In the genomic region with DNA sequence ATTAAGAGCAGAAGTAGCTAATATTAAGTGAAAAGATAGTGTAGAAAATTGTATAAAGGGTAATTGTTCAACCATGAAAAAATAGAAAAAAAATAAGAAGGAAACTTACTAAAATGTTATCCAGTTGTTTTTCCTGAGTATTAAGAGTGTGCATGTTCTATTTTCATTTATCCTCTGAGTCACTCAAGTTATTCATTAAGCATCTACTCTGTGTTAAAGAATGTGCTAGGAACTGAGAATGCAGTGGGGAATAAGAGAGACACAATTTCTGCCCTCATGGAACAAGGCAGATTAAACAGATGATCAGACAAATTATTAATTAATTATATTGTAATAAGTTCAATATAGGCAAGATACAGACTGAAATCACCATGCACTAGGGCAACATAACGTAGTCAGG, we compare ENCODE assay signal across 17 cellular contexts. TPM values are rescaled to one million over a fixed set of nuclear protein-coding genes. Genes with fewer than 3 reads are reported as not detected.
"Had no signal": no experiment of that assay in that cellular context is flagged by ENCODE, and none has a peak within 500 bp of the region (broad histone marks: within the 10 kb centered on the region; RNA-seq: fewer than 3 reads in every experiment).

No MANE protein-coding gene starts in this region.

- H3K27me3 ChIP-seq: breast epithelium, gastrocnemius medialis, heart right ventricle, ovary, sigmoid colon had no signal

- H3K9me3 ChIP-seq: gastrocnemius medialis, ovary, sigmoid colon had no signal

- H3K4me1 Mint-ChIP-seq: neural crest cell; stimulated activated memory B cell treated with anti-CD40 and anti-IgM and Interleukin-4, amounts not matched to agents 10 μg/mL and 1 μg/mL and 100 μg/mL, for 72 hours had no signal

- H3K36me3 ChIP-seq: breast epithelium, gastrocnemius medialis, heart right ventricle, ovary, sigmoid colon had no signal

- H3K4me3 ChIP-seq: breast epithelium, gastrocnemius medialis, heart right ventricle, ovary, sigmoid colon had no signal

- ATAC-seq: gastrocnemius medialis; heart right ventricle; stimulated activated memory B cell treated with anti-CD40 and anti-IgM and Interleukin-4, amounts not matched to agents 10 μg/mL and 1 μg/mL and 100 μg/mL, for 72 hours had no signal

- H3K4me3 Mint-ChIP-seq: dendritic cell treated with granulocyte-macrophage colony-stimulating factor and Interleukin-4, amounts not matched to agents 40 ng/mL and 50 ng/mL, for 4 days; neural crest cell; stimulated activated memory B cell treated with anti-CD40 and anti-IgM and Interleukin-4, amounts not matched to agents 10 μg/mL and 1 μg/mL and 100 μg/mL, for 72 hours had no signal

- DNase-seq: activated CD4-positive, alpha-beta T cell treated with anti-CD3 and anti-CD28 coated beads, Interleukin-2, amount 50 U/mL, for 4 hours; activated CD4-positive, CD25-positive, alpha-beta regulatory T cell treated with anti-CD3 and anti-CD28 coated beads, Interleukin-2, amount 50 U/mL, for 72 hours; activated naive CD4-positive, alpha-beta T cell treated with Interleukin-2 at 50 U/mL for 16 hours; activated T-cell treated with anti-CD3 and anti-CD28 coated beads for 4 hours; anterior cingulate cortex; effector memory CD4-positive, alpha-beta T cell; gastrocnemius medialis; heart right ventricle; ovary; sigmoid colon; stimulated activated CD4-positive, alpha-beta T cell treated with anti-CD3 and anti-CD28 coated beads, Interleukin-12 subunit alpha, Interleukin-12 subunit beta, amount 100 ng/mL, for 4 hours; stimulated activated CD4-positive, alpha-beta T cell treated with anti-CD3 and anti-CD28 coated beads, Interleukin-2, amount 100 ng/mL, for 24 hours had no signal

- H3K27me3 Mint-ChIP-seq: dendritic cell treated with granulocyte-macrophage colony-stimulating factor and Interleukin-4, amounts not matched to agents 40 ng/mL and 50 ng/mL, for 4 days; stimulated activated memory B cell treated with anti-CD40 and anti-IgM and Interleukin-4, amounts not matched to agents 10 μg/mL and 1 μg/mL and 100 μg/mL, for 72 hours had no signal

- H3K9me3 Mint-ChIP-seq: neural crest cell had no signal

- H3K27ac ChIP-seq: breast epithelium, gastrocnemius medialis, heart right ventricle, ovary, sigmoid colon had no signal

- H3K27ac Mint-ChIP-seq: dendritic cell treated with granulocyte-macrophage colony-stimulating factor and Interleukin-4, amounts not matched to agents 40 ng/mL and 50 ng/mL, for 4 days; stimulated activated memory B cell treated with anti-CD40 and anti-IgM and Interleukin-4, amounts not matched to agents 10 μg/mL and 1 μg/mL and 100 μg/mL, for 72 hours had no signal

- H3K4me1 ChIP-seq: breast epithelium, gastrocnemius medialis, heart right ventricle, sigmoid colon had no signal

RNA-seq across cellular contexts. Expression of gene AK5, which starts 51.8 kb away (rescaled TPM):
- total RNA-seq: mesenteric fat pad had no signal
